ENCODE assay signal across 2 cellular contexts in the genomic region with DNA sequence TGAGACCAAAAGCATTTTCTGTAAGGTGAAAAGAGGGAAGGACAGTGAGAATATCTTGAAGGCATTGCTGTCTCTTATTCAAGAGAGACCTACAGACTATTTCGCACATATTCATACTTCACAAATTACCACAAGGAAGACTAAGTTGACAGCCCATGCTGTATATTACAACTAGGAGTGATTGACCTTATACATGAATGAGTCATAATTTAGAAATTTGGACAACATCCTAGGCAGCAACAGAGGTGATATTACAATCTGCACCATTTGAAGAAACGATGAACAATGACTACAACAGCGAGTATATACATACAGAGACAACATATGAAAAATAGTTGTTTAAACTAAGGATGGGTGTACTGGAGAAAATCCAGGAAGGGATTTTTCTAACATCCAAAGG.
TF ChIP-seq lines count a peak whose summit lies in the region.

No MANE protein-coding gene starts in this region.

TF ChIP-seq in A549, 52 proteins besides CTCF, POLR2A, EP300 and RAD21 (continued from another document):
- TF ChIP-seq, protein P1, sequence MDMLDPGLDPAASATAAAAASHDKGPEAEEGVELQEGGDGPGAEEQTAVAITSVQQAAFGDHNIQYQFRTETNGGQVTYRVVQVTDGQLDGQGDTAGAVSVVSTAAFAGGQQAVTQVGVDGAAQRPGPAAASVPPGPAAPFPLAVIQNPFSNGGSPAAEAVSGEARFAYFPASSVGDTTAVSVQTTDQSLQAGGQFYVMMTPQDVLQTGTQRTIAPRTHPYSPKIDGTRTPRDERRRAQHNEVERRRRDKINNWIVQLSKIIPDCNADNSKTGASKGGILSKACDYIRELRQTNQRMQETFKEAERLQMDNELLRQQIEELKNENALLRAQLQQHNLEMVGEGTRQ (IDR thresholded peaks at IDR 0.05), result no peak
- TF ChIP-seq EHF (CRISPR knock-in tag; IDR thresholded peaks at IDR 0.05), result no peak

TF ChIP-seq in IMR-90, 13 proteins besides CTCF, POLR2A, EP300 and RAD21 (continued from another document):
- TF ChIP-seq, protein P1 (IDR thresholded peaks at IDR 0.05; ENCODE audit: low read depth, low read length), result no peak
- TF ChIP-seq CEBPB (IDR thresholded peaks at IDR 0.05; ENCODE audit: low read depth, low read length) (no peak), FOS (IDR thresholded peaks at IDR 0.05; ENCODE audit: low read depth, low read length) (no peak)
- TF ChIP-seq, protein P2, sequence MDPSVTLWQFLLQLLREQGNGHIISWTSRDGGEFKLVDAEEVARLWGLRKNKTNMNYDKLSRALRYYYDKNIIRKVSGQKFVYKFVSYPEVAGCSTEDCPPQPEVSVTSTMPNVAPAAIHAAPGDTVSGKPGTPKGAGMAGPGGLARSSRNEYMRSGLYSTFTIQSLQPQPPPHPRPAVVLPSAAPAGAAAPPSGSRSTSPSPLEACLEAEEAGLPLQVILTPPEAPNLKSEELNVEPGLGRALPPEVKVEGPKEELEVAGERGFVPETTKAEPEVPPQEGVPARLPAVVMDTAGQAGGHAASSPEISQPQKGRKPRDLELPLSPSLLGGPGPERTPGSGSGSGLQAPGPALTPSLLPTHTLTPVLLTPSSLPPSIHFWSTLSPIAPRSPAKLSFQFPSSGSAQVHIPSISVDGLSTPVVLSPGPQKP (IDR thresholded peaks at IDR 0.05; ENCODE audit: borderline replicate concordance, low read depth, low read length), result no peak
